In genomic region chr6:56955171-56956155, GRCh38 we compare ENCODE assay signal across 8 cellular contexts. TPM values are rescaled to one million over a fixed set of nuclear protein-coding genes. Genes with fewer than 3 reads are reported as not detected.
DNase-seq lines count a peak whose midpoint lies in the region; TF ChIP-seq lines count a peak whose summit lies in the region.

No MANE protein-coding gene starts in this region.

- POLR2A ChIA-PET in SK-N-SH (lab: Yijun Ruan, JAX), result no interaction called here

- peak overlapping the region; percentile 77 for H3K4me2 ChIP-seq in SK-N-SH

- TF ChIP-seq CTCF in SK-N-SH (IDR thresholded peaks at IDR 0.05) (peak; percentile 87), right atrium auricular region (IDR thresholded peaks at IDR 0.05) (peak; percentile 71 to 77), prostate gland (IDR thresholded peaks at IDR 0.05) (peak; percentile 26 to 67 (median 64))

- H2AFZ ChIP-seq in SK-N-SH (ENCODE audit: low read depth), result peak overlapping the region; percentile 81

- H3K36me3 ChIP-seq in SK-N-SH (replicated peaks in 1 of 2; ENCODE audit: control insufficient read depth in 1 of 2, insufficient read depth in 2 of 2, low read length in 1 of 2), result peaks cover 8 to 23% of the 10 kb centered on the region in 2 experiments
- H3K36me3 ChIP-seq in right atrium auricular region, result no peaks in the 10 kb centered on the region
- H3K36me3 ChIP-seq in prostate gland, result no peaks in the 10 kb centered on the region

- H3K27ac ChIP-seq in SK-N-SH (ENCODE audit: low read depth in 2 of 2, low read length in 1 of 2) (peak overlapping the region; percentile 76 to 84), angular gyrus (ENCODE audit: low read depth, low read length) (peak overlapping the region; percentile 54), right atrium auricular region (peak overlapping the region; percentile 35 to 42), prostate gland (peak overlapping the region in 1 of 2 donors; percentile 50)

- H3K9me3 ChIP-seq in SK-N-SH (no peaks in the 10 kb centered on the region), right atrium auricular region (no peaks in the 10 kb centered on the region), prostate gland (no peaks in the 10 kb centered on the region)

- TF ChIP-seq EP300 in SK-N-SH (IDR thresholded peaks at IDR 0.05; ENCODE audit: borderline replicate concordance in 1 of 2, low read depth in 1 of 2, low read length in 1 of 2), result peak in 1 of 2 experiments; percentile 68; a peak in 1 of 4 replicates

- CTCF ChIA-PET in SK-N-SH (lab: Yijun Ruan, JAX), result interaction anchor here (0.6 to 7.3 kb wide), 34 partner anchors 9 to 361 kb away, joined by 3 to 76 read pairs (median 4); partner anchors contain the start of gene PRIM2

- peaks cover 7 to 48% of the 10 kb centered on the region in 2 experiments for H3K4me1 ChIP-seq in SK-N-SH (ENCODE audit: control insufficient read depth in 1 of 2, insufficient read depth in 2 of 2, low read depth in 1 of 2, low read length in 1 of 2)
- H3K4me1 ChIP-seq in right atrium auricular region, result peaks cover 0 to 20% of the 10 kb centered on the region in 2 donors
- no peaks in the 10 kb centered on the region for H3K4me1 ChIP-seq in prostate gland (replicated peaks)

- H3K27me3 ChIP-seq in SK-N-SH (ENCODE audit: insufficient read depth), result no peaks in the 10 kb centered on the region
- no peaks in the 10 kb centered on the region for H3K27me3 ChIP-seq in right atrium auricular region
- H3K27me3 ChIP-seq in prostate gland (replicated peaks; ENCODE audit: insufficient read depth), result no peaks in the 10 kb centered on the region

- H4K20me1 ChIP-seq in SK-N-SH (ENCODE audit: insufficient read depth), result no peaks in the 10 kb centered on the region; the same call in 1 of the 2 replicates

- H3K4me3 ChIP-seq in SK-N-SH (ENCODE audit: low read depth in 2 of 2, low read length in 1 of 2) (peak overlapping the region; percentile 76 to 92), right atrium auricular region (peak overlapping the region; percentile 52 to 60), prostate gland (peak overlapping the region; percentile 50 to 57)

- DNase-seq in HCEC 1CT (peak; percentile 92), M059J (ENCODE audit: low read depth) (peak; percentile 96), SK-N-SH (peak; percentile 67), right atrium auricular region (ENCODE audit: low spot score) (peak; percentile 68), prostate gland (ENCODE audit: low spot score) (peak; percentile 69)
- no peak for DNase-seq in NK-92 treated with Interleukin-12 subunit alpha and Interleukin-12 subunit beta, amount 100 ng/mL, for 24 hours (lab: John Stamatoyannopoulos, UW)

- 3% methylated on average over 19 of the region's 57 CpGs for WGBS in SK-N-SH (ENCODE audit: low lambda C conversion rate)
- WGBS in prostate gland, result 2% methylated on average over 56 of the region's 57 CpGs

- intact Hi-C loops in prostate gland (cut with DNase I), result loop anchor here (5.0 to 10.0 kb wide), 2 partner anchors 219 to 362 kb away; partner anchors contain the start of genes BAG2 and PRIM2

- peak overlapping the region; percentile 72 for H3K9ac ChIP-seq in SK-N-SH

- TF ChIP-seq RAD21 in SK-N-SH (IDR thresholded peaks at IDR 0.05; ENCODE audit: low read length), result peak; percentile 79

- peaks cover 56% of the 10 kb centered on the region for H3K79me2 ChIP-seq in SK-N-SH (ENCODE audit: insufficient read depth)

- H3K9me2 ChIP-seq in SK-N-SH, result no peaks in the 10 kb centered on the region

- peaks cover 47% of the 10 kb centered on the region for H3F3A ChIP-seq in SK-N-SH (replicated peaks; ENCODE audit: insufficient read depth)

- TF ChIP-seq POLR2A in GM10847 (IDR thresholded peaks at IDR 0.05; ENCODE audit: extremely low read depth, insufficient read length), result peak; percentile 28
- no peak for TF ChIP-seq POLR2A in prostate gland (IDR thresholded peaks at IDR 0.05)

TF ChIP-seq in SK-N-SH, 30 proteins besides CTCF, POLR2A, EP300 and RAD21 (continues in another document):
- TF ChIP-seq GATA2 (CRISPR knock-in tag; IDR thresholded peaks at IDR 0.05) (no peak), RCOR1 (IDR thresholded peaks at IDR 0.05; ENCODE audit: low read length) (peak; percentile 69), RXRA (IDR thresholded peaks at IDR 0.05; ENCODE audit: borderline replicate concordance, low read depth) (peak; percentile 52; the same call in 1 of the 2 replicates), EZH2phosphoT487 (IDR thresholded peaks at IDR 0.05; ENCODE audit: borderline replicate concordance, low read depth) (no peak), GABPA (IDR thresholded peaks at IDR 0.05; ENCODE audit: low read depth) (no peak), FOXM1 (IDR thresholded peaks at IDR 0.05; ENCODE audit: low read depth) (peak; percentile 70), FOXJ3 (CRISPR knock-in tag; IDR thresholded peaks at IDR 0.05) (no peak), JUND (IDR thresholded peaks at IDR 0.05) (no peak), NFIC (IDR thresholded peaks at IDR 0.05; ENCODE audit: borderline replicate concordance) (peak; percentile 67), TCF12 (IDR thresholded peaks at IDR 0.05) (peak; percentile 38; the same call in 1 of the 2 replicates), TEAD4 (IDR thresholded peaks at IDR 0.05; ENCODE audit: borderline replicate concordance, insufficient read depth) (peak; percentile 32; the same call in 1 of the 2 replicates), CHD2 (IDR thresholded peaks at IDR 0.05; ENCODE audit: low read length, partially characterized antibody) (peak; percentile 35), MXI1 (IDR thresholded peaks at IDR 0.05; ENCODE audit: low read depth, low read length) (peak; percentile 39; the same call in 1 of the 2 replicates), RFX5 (IDR thresholded peaks at IDR 0.05; ENCODE audit: low read length) (no peak), FOSL2 (IDR thresholded peaks at IDR 0.05; ENCODE audit: borderline replicate concordance, low read depth) (no peak; the same call in 1 of the 2 replicates), NRF1 (IDR thresholded peaks at IDR 0.05; ENCODE audit: low read depth, low read length) (no peak)
- TF ChIP-seq, protein P1, sequence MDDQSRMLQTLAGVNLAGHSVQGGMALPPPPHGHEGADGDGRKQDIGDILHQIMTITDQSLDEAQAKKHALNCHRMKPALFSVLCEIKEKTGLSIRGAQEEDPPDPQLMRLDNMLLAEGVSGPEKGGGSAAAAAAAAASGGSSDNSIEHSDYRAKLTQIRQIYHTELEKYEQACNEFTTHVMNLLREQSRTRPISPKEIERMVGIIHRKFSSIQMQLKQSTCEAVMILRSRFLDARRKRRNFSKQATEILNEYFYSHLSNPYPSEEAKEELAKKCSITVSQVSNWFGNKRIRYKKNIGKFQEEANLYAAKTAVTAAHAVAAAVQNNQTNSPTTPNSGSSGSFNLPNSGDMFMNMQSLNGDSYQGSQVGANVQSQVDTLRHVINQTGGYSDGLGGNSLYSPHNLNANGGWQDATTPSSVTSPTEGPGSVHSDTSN (IDR thresholded peaks at IDR 0.05), result peak; percentile 64
- TF ChIP-seq, protein P2, sequence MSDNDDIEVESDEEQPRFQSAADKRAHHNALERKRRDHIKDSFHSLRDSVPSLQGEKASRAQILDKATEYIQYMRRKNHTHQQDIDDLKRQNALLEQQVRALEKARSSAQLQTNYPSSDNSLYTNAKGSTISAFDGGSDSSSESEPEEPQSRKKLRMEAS (IDR thresholded peaks at IDR 0.05; ENCODE audit: low read depth), result peak; percentile 83
- TF ChIP-seq, protein P3, sequence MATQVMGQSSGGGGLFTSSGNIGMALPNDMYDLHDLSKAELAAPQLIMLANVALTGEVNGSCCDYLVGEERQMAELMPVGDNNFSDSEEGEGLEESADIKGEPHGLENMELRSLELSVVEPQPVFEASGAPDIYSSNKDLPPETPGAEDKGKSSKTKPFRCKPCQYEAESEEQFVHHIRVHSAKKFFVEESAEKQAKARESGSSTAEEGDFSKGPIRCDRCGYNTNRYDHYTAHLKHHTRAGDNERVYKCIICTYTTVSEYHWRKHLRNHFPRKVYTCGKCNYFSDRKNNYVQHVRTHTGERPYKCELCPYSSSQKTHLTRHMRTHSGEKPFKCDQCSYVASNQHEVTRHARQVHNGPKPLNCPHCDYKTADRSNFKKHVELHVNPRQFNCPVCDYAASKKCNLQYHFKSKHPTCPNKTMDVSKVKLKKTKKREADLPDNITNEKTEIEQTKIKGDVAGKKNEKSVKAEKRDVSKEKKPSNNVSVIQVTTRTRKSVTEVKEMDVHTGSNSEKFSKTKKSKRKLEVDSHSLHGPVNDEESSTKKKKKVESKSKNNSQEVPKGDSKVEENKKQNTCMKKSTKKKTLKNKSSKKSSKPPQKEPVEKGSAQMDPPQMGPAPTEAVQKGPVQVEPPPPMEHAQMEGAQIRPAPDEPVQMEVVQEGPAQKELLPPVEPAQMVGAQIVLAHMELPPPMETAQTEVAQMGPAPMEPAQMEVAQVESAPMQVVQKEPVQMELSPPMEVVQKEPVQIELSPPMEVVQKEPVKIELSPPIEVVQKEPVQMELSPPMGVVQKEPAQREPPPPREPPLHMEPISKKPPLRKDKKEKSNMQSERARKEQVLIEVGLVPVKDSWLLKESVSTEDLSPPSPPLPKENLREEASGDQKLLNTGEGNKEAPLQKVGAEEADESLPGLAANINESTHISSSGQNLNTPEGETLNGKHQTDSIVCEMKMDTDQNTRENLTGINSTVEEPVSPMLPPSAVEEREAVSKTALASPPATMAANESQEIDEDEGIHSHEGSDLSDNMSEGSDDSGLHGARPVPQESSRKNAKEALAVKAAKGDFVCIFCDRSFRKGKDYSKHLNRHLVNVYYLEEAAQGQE (IDR thresholded peaks at IDR 0.05; ENCODE audit: low read depth, low read length), result no peak
- TF ChIP-seq, protein P4, sequence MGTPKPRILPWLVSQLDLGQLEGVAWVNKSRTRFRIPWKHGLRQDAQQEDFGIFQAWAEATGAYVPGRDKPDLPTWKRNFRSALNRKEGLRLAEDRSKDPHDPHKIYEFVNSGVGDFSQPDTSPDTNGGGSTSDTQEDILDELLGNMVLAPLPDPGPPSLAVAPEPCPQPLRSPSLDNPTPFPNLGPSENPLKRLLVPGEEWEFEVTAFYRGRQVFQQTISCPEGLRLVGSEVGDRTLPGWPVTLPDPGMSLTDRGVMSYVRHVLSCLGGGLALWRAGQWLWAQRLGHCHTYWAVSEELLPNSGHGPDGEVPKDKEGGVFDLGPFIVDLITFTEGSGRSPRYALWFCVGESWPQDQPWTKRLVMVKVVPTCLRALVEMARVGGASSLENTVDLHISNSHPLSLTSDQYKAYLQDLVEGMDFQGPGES (IDR thresholded peaks at IDR 0.05; ENCODE audit: low read depth, low read length), result no peak

RNA-seq across cellular contexts. Expression of gene BEND6, which starts 0.6 kb away (rescaled TPM):
- total RNA-seq in M059J (2014; rRNA removed; shearing (Covaris generic)), result 16.3 and 21.4 TPM in 2 replicates
- 6.9 and 9.2 TPM in 2 replicates for polyA plus RNA-seq in SK-N-SH (2012; rRNA removed)
- 11.7 and 14.4 TPM in 2 replicates for polyA plus RNA-seq in SK-N-SH (2012; cell fraction: cytosol; rRNA removed)
- 4.1 and 7.0 TPM in 2 replicates for polyA plus RNA-seq in SK-N-SH (2012; cell fraction: nucleus; rRNA removed)
- 1 to 10 TPM in 1 of 2 donors, under 1 TPM in 1; 0.43 to 5.9 TPM for total RNA-seq in right atrium auricular region
- total RNA-seq in prostate gland, result 1 to 10 TPM in 1 of 2 donors, under 1 TPM in 1; 0.32 to 3.2 TPM
